ENCODE assay signal across 3 cellular contexts in the genomic region with DNA sequence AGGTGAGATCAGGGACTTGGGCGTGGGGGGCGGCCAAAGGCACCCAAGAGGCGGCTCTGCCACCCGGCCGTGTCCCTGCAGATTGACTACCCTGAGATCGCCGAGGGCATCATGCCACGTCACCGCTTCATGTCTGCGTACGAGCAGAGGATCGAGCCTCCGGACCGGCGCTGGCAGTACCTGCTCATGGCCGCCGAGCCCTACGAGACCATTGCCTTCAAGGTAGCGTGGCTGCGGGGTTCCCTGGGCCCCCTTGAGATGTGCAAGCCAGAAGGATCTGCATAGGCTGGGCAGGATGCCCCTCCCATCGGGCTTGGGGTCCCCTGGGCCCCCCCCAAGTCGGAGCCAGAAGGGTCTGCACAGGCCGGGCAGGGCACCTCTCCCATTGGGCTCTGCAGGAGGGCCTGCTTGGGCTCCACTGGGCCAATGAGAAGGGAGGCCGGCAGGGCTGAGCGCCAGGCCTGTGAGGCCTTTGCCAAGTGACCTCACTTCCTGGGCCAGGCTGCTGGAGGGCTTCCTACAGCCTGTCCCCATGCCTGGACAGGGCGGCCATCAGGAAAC.
TF ChIP-seq lines count a peak whose summit lies in the region.

No MANE protein-coding gene starts in this region.

TF ChIP-seq in A549, 52 proteins besides CTCF, POLR2A, EP300 and RAD21:
- no peak for TF ChIP-seq USF2 (IDR thresholded peaks at IDR 0.05)
- no peak for TF ChIP-seq HOXB5 (CRISPR knock-in tag; IDR thresholded peaks at IDR 0.05)
- no peak for TF ChIP-seq SREBF2 (IDR thresholded peaks at IDR 0.05)
- TF ChIP-seq PHF8 (IDR thresholded peaks at IDR 0.05; ENCODE audit: borderline replicate concordance, low read depth): no peak
- TF ChIP-seq, protein P1, sequence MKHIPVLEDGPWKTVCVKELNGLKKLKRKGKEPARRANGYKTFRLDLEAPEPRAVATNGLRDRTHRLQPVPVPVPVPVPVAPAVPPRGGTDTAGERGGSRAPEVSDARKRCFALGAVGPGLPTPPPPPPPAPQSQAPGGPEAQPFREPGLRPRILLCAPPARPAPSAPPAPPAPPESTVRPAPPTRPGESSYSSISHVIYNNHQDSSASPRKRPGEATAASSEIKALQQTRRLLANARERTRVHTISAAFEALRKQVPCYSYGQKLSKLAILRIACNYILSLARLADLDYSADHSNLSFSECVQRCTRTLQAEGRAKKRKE (CRISPR knock-in tag; IDR thresholded peaks at IDR 0.05; ENCODE audit: low read depth): no peak

TF ChIP-seq in IMR-90, 13 proteins besides CTCF, POLR2A, EP300 and RAD21:
- TF ChIP-seq USF2 (IDR thresholded peaks at IDR 0.05; ENCODE audit: low read depth, low read length) (no peak), RFX5 (IDR thresholded peaks at IDR 0.05; ENCODE audit: low read depth, low read length) (no peak), CEBPB (IDR thresholded peaks at IDR 0.05; ENCODE audit: low read depth, low read length) (no peak), ELK1 (IDR thresholded peaks at IDR 0.05; ENCODE audit: borderline replicate concordance, low read depth, low read length) (no peak), MAZ (IDR thresholded peaks at IDR 0.05; ENCODE audit: borderline replicate concordance, low read depth, low read length) (no peak), NFE2L2 (IDR thresholded peaks at IDR 0.05; ENCODE audit: low read depth, low read length) (no peak), MAFK (IDR thresholded peaks at IDR 0.05; ENCODE audit: low read depth, low read length) (no peak), FOS (IDR thresholded peaks at IDR 0.05; ENCODE audit: low read depth, low read length) (no peak)

TF ChIP-seq in GM23338, 12 proteins besides CTCF, POLR2A, EP300 and RAD21:
- TF ChIP-seq JUNB (IDR thresholded peaks at IDR 0.05; ENCODE audit: unreplicated experiment) (no peak), ZNF114 (CRISPR knock-in tag; IDR thresholded peaks at IDR 0.05) (no peak), EZH2phosphoT487 (IDR thresholded peaks at IDR 0.05; ENCODE audit: unreplicated experiment) (no peak), EZH2 (IDR thresholded peaks at IDR 0.05; ENCODE audit: low read depth, unreplicated experiment) (no peak), STAT1 (IDR thresholded peaks at IDR 0.05; ENCODE audit: unreplicated experiment) (no peak), NANOG (IDR thresholded peaks at IDR 0.05; ENCODE audit: borderline replicate concordance) (no peak), POLR2AphosphoS5 (IDR thresholded peaks at IDR 0.05; ENCODE audit: low read depth) (no peak)
- TF ChIP-seq, protein P2, sequence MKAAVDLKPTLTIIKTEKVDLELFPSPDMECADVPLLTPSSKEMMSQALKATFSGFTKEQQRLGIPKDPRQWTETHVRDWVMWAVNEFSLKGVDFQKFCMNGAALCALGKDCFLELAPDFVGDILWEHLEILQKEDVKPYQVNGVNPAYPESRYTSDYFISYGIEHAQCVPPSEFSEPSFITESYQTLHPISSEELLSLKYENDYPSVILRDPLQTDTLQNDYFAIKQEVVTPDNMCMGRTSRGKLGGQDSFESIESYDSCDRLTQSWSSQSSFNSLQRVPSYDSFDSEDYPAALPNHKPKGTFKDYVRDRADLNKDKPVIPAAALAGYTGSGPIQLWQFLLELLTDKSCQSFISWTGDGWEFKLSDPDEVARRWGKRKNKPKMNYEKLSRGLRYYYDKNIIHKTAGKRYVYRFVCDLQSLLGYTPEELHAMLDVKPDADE (IDR thresholded peaks at IDR 0.05): no peak
